In genomic region chr20:54207053-54207742, GRCh38 we compare ENCODE assay signal across 9 cellular contexts. TPM values are rescaled to one million over a fixed set of nuclear protein-coding genes. Genes with fewer than 3 reads are reported as not detected.
DNase-seq lines count a peak whose midpoint lies in the region; ATAC-seq and TF ChIP-seq lines count a peak whose summit lies in the region.
"Had no signal": no experiment of that assay in that cellular context is flagged by ENCODE, and none has a peak within 500 bp of the region (broad histone marks: within the 10 kb centered on the region; RNA-seq: fewer than 3 reads in every experiment).

No MANE protein-coding gene starts in this region.

- no peaks in the 10 kb centered on the region for H3K9me2 ChIP-seq in PC-9 (ENCODE audit: insufficient read depth)

- peak overlapping the region; percentile 85 for H2AFZ ChIP-seq in PC-9

- no peak for DNase-seq in GM12864 (ENCODE audit: low read depth)
- DNase-seq in PC-9: no peak
- DNase-seq in epithelial cell of proximal tubule (ENCODE audit: low read depth): no peak
- DNase-seq in psoas muscle: no peak
- DNase-seq in stimulated activated CD4-positive, alpha-beta T cell treated with anti-CD3 and anti-CD28 coated beads, Interleukin-2, amount 100 ng/mL, for 24 hours: no peak
- no peak for DNase-seq in activated CD4-positive, CD25-positive, alpha-beta regulatory T cell treated with anti-CD3 and anti-CD28 coated beads, Interleukin-2, amount 50 U/mL, for 72 hours
- DNase-seq in NCI-H1092 (lab: John Stamatoyannopoulos, UW): no peak
- DNase-seq: cortex of kidney had no signal

- H3K36me3 ChIP-seq in PC-9 (ENCODE audit: low read depth) (peaks cover 16% of the 10 kb centered on the region; the same call in 1 of the 2 replicates), psoas muscle (ENCODE audit: insufficient read depth in 1 of 2, low read depth in 1 of 2) (no peaks in the 10 kb centered on the region)

- no TSS peak for BruUV-seq in PC-9 (replicated peaks; lab: Mats Ljungman, UMichigan)

- no peaks in the 10 kb centered on the region; the same call in 1 of the 2 replicates for H3K9me3 ChIP-seq in PC-9 (ENCODE audit: insufficient read depth, low read depth)
- H3K9me3 ChIP-seq in psoas muscle: no peaks in the 10 kb centered on the region

- H4K20me1 ChIP-seq in PC-9 (ENCODE audit: insufficient read depth): 0 out of 2 replicates have a peak, but pooled peaks cover 15% of the 10 kb centered on the region

- TF ChIP-seq CTCF in GM12864 (IDR thresholded peaks at IDR 0.05; ENCODE audit: low read depth, low read length, missing control alignments) (no peak), PC-9 (conservative IDR thresholded peaks at IDR 0.05) (no peak), epithelial cell of proximal tubule (conservative IDR thresholded peaks at IDR 0.05; ENCODE audit: low read depth, low read length) (no peak), psoas muscle (IDR thresholded peaks at IDR 0.05) (no peak)

- POLR2A ChIA-PET in PC-9 (lab: Charles Lee; ENCODE audit: unreplicated experiment): interaction anchor here (0.6 kb wide), 1 partner anchor 301 kb away, joined by 5 read pairs; no protein-coding TSS in a partner anchor

- H3K4me2 ChIP-seq in PC-9: peak overlapping the region; percentile 93

- peak overlapping the region; percentile 86; the same call in 1 of the 2 replicates for H3K4me3 ChIP-seq in GM12864 (ENCODE audit: low read depth, low read length)
- peak overlapping the region; percentile 73; the same call in 1 of the 2 replicates for H3K4me3 ChIP-seq in PC-9
- peak overlapping the region; percentile 97 for H3K4me3 ChIP-seq in epithelial cell of proximal tubule (ENCODE audit: low read depth, low read length)
- peak overlapping the region; percentile 99 for H3K4me3 ChIP-seq in psoas muscle

- H3K27ac ChIP-seq in PC-9: peak overlapping the region; percentile 86; the same call in 1 of the 2 replicates
- peak overlapping the region; percentile 96 for H3K27ac ChIP-seq in psoas muscle

- 50 to 59% (median 57%) methylated on average over 7 of the region's 7 CpGs for WGBS in psoas muscle, 3 donors

- intact Hi-C loops in PC-9 (cut with micrococcal nuclease; ENCODE audit: unreplicated experiment) (loop anchor here (1.0 to 10.0 kb wide), 2 partner anchors 140 to 1962 kb away; no protein-coding TSS in a partner anchor), psoas muscle (cut with DNase I) (loop anchor here in 1 of 2 donors (10.0 kb wide), 1 partner anchor 262 kb away; no protein-coding TSS in a partner anchor)

- H3K27me3 ChIP-seq in PC-9 (ENCODE audit: insufficient read depth, low read depth) (no peaks in the 10 kb centered on the region), psoas muscle (ENCODE audit: insufficient read depth in 3 of 3, low read length in 2 of 3) (no peaks in the 10 kb centered on the region)

- peaks cover 42% of the 10 kb centered on the region for H3K79me2 ChIP-seq in PC-9 (ENCODE audit: low read depth)

- CTCF ChIA-PET in PC-9 (lab: Charles Lee): interaction anchor here (0.5 to 0.7 kb wide), 5 partner anchors 111 to 440 kb away, joined by 3 to 10 read pairs (median 4); no protein-coding TSS in a partner anchor

- ATAC-seq in psoas muscle: no peak
- no peak for ATAC-seq in GM21717 (IDR thresholded peaks at IDR 0.05; ENCODE audit: unreplicated experiment)

- peaks cover 15% of the 10 kb centered on the region for H3K4me1 ChIP-seq in PC-9 (replicated peaks; ENCODE audit: insufficient read depth)
- peaks cover 17% of the 10 kb centered on the region for H3K4me1 ChIP-seq in psoas muscle

- H3F3A ChIP-seq in PC-9 (ENCODE audit: insufficient read depth, low read depth): no peaks in the 10 kb centered on the region

RNA-seq across cellular contexts. Expression of gene PFDN4, which starts 0.7 kb away (rescaled TPM):
- total RNA-seq in PC-9 (2021) (44.1 and 49.5 TPM in 2 replicates), epithelial cell of proximal tubule (64.0 and 116 TPM in 2 replicates), psoas muscle (10 to 100 TPM; 15.8 to 26.3 (median 18.9) TPM)
- polyA plus RNA-seq in psoas muscle: 10 to 100 TPM; 45.8 to 77.5 (median 72.9) TPM

RNA-seq across cellular contexts. Expression of gene CYP24A1, which starts 33.4 kb away (rescaled TPM):
- 2.7 and 4.9 TPM in 2 replicates for total RNA-seq in PC-9 (2021)
- total RNA-seq in epithelial cell of proximal tubule: 0.80 and 1.5 TPM in 2 replicates
- not detected for total RNA-seq in psoas muscle
- polyA plus RNA-seq in psoas muscle: under 1 TPM in 1 of 3 donors, not detected in 2; 0.03 TPM
